In the genomic region with DNA sequence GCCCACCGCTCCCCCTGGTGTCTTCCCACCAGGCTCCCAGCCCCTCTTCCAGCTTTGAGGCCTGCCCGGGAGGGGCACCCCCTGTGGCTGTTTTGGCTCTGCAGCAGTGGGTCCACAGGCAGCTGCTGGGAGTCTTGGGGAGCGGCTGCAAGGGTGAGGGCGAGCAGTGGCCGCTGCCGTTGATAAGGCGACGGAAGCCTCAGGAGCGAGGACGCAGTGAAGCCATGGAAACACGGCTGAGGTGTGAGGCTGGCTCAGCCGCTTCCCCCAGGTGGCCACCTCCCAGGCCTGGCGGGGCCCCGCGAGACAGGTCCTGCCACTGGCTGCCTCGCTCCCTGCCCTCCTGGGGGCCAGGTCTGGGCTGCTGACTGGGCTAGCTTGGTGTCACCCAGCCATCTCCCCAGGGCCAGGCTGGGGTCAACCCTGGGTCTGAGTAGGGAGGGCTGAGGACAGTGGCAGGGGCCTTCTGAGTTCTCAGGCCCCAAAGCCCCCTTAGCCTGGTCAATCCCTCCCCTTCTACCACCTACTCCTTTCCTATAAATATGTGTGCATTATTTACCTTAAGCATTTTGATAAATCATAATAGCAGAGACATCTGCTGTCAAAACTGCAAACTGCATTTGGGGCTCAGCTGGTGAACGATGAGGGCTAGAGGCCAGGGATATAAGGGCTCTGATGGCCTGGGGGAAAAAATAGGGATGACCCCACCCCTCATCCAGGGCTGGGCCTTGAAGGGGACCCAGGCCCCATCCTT, we compare ENCODE assay signal across 8 cellular contexts. TPM values are rescaled to one million over a fixed set of nuclear protein-coding genes. Genes with fewer than 3 reads are reported as not detected.
DNase-seq lines count a peak whose midpoint lies in the region; ATAC-seq, FAIRE-seq and TF ChIP-seq lines count a peak whose summit lies in the region.

No MANE protein-coding gene starts in this region.

- no peaks in the 10 kb centered on the region for H3K9me3 ChIP-seq in SJCRH30 (replicated peaks)

- ATAC-seq in stimulated activated naive CD8-positive, alpha-beta T cell treated with anti-CD3 and anti-CD28 coated beads, Interleukin-15, amount 100 ng/mL, for 72 hours = peak; percentile 48
- no peak for ATAC-seq in stimulated activated naive CD8-positive, alpha-beta T cell treated with anti-CD3 and anti-CD28 coated beads, Interleukin-15, Interleukin-2, amounts not matched to agents 100 U/mL and 50 U/mL, for 24 hours
- ATAC-seq in GM18858 (IDR thresholded peaks at IDR 0.05; ENCODE audit: unreplicated experiment) = no peak

- H3K4me3 ChIP-seq in SJCRH30 = no peak overlapping the region
- H3K4me3 ChIP-seq in fibroblast of villous mesenchyme (ENCODE audit: low read depth, low read length) = no peak overlapping the region

- H3K4me3 Mint-ChIP-seq in stimulated activated naive CD8-positive, alpha-beta T cell treated with anti-CD3 and anti-CD28 coated beads, Interleukin-15, amount 100 ng/mL, for 72 hours = no peak overlapping the region
- no peak overlapping the region for H3K4me3 Mint-ChIP-seq in progenitor cell of endocrine pancreas (ENCODE audit: low read depth)

- peaks cover 7% of the 10 kb centered on the region for H3K4me1 Mint-ChIP-seq in stimulated activated naive CD8-positive, alpha-beta T cell treated with anti-CD3 and anti-CD28 coated beads, Interleukin-15, amount 100 ng/mL, for 72 hours
- peaks cover 39% of the 10 kb centered on the region for H3K4me1 Mint-ChIP-seq in progenitor cell of endocrine pancreas (ENCODE audit: low read depth)

- H3K27ac Mint-ChIP-seq in stimulated activated naive CD8-positive, alpha-beta T cell treated with anti-CD3 and anti-CD28 coated beads, Interleukin-15, amount 100 ng/mL, for 72 hours = no peak overlapping the region
- H3K27ac Mint-ChIP-seq in progenitor cell of endocrine pancreas = peak overlapping the region; percentile 64

- H3K9me3 Mint-ChIP-seq in stimulated activated naive CD8-positive, alpha-beta T cell treated with anti-CD3 and anti-CD28 coated beads, Interleukin-15, amount 100 ng/mL, for 72 hours = no peaks in the 10 kb centered on the region
- no peaks in the 10 kb centered on the region for H3K9me3 Mint-ChIP-seq in progenitor cell of endocrine pancreas (ENCODE audit: low read depth)

- TF ChIP-seq CTCF in fibroblast of villous mesenchyme (IDR thresholded peaks at IDR 0.05; ENCODE audit: insufficient read depth, low read depth, low read length) = peak; percentile 58
- peak; percentile 30 for TF ChIP-seq CTCF in progenitor cell of endocrine pancreas (IDR thresholded peaks at IDR 0.05; ENCODE audit: unreplicated experiment)

- H3K27ac ChIP-seq in SJCRH30 = no peak overlapping the region

- H3K27me3 ChIP-seq in SJCRH30 = no peaks in the 10 kb centered on the region

- FAIRE-seq in RCC 7860 (lab: Jason Lieb, UNC) = no peak

- H3K36me3 Mint-ChIP-seq in progenitor cell of endocrine pancreas (ENCODE audit: insufficient read depth) = peaks cover 8% of the 10 kb centered on the region

- DNase-seq in stimulated activated naive CD8-positive, alpha-beta T cell treated with anti-CD3 and anti-CD28 coated beads, Interleukin-15, amount 100 ng/mL, for 72 hours = no peak
- no peak for DNase-seq in stimulated activated naive CD8-positive, alpha-beta T cell treated with anti-CD3 and anti-CD28 coated beads, Interleukin-15, Interleukin-2, amounts not matched to agents 100 U/mL and 50 U/mL, for 24 hours
- DNase-seq in SJCRH30 (peak; percentile 64 to 67), fibroblast of villous mesenchyme (ENCODE audit: low read depth) (peak; percentile 49), progenitor cell of endocrine pancreas (ENCODE audit: low spot score, unreplicated experiment) (peak; percentile 34), RCC 7860 (ENCODE audit: low spot score) (no peak)
- DNase-seq in stimulated activated CD4-positive, alpha-beta T cell treated with anti-CD3 and anti-CD28 coated beads, Interleukin-4, amount 100 ng/mL, for 4 hours = no peak

- H3K27me3 Mint-ChIP-seq in stimulated activated naive CD8-positive, alpha-beta T cell treated with anti-CD3 and anti-CD28 coated beads, Interleukin-15, amount 100 ng/mL, for 72 hours = peaks cover 11% of the 10 kb centered on the region
- H3K27me3 Mint-ChIP-seq in progenitor cell of endocrine pancreas = no peaks in the 10 kb centered on the region

- peaks cover 3% of the 10 kb centered on the region; the same call in 1 of the 2 replicates for H3K36me3 ChIP-seq in SJCRH30

- H3K4me1 ChIP-seq in SJCRH30 = peaks cover 28% of the 10 kb centered on the region

RNA-seq across cellular contexts. Expression of a gene that starts 41.7 kb away (rescaled TPM):
- total RNA-seq in SJCRH30 (2014; rRNA removed; shearing (Covaris generic)) = 76.8 and 81.4 TPM in 2 replicates
- total RNA-seq in fibroblast of villous mesenchyme (75.4 and 79.5 TPM in 2 replicates), progenitor cell of endocrine pancreas (79.1 and 88.2 TPM in 2 replicates)

Comparison
In these comparisons a context has a peak if more than half of its experiments do, and no peak if none do; other contexts are left out.
1. DNase-seq: peak in SJCRH30 (2 of 2), fibroblast of villous mesenchyme (single experiment) and progenitor cell of endocrine pancreas (single experiment); none in stimulated activated naive CD8-positive, alpha-beta T cell treated with anti-CD3 and anti-CD28 coated beads, Interleukin-15, amount 100 ng/mL, for 72 hours (0 of 2), stimulated activated naive CD8-positive, alpha-beta T cell treated with anti-CD3 and anti-CD28 coated beads, Interleukin-15, Interleukin-2, amounts not matched to agents 100 U/mL and 50 U/mL, for 24 hours (single experiment), stimulated activated CD4-positive, alpha-beta T cell treated with anti-CD3 and anti-CD28 coated beads, Interleukin-4, amount 100 ng/mL, for 4 hours (0 of 2) and RCC 7860 (single experiment).